ENCODE assay signal across 8 cellular contexts in genomic region chr12:50400104-50400637, GRCh38. TPM values are rescaled to one million over a fixed set of nuclear protein-coding genes. Genes with fewer than 3 reads are reported as not detected.
DNase-seq lines count a peak whose midpoint lies in the region; ATAC-seq, FAIRE-seq and TF ChIP-seq lines count a peak whose summit lies in the region.

No MANE protein-coding gene starts in this region.

- peak overlapping the region; percentile 82 for H3K4me3 ChIP-seq in A673 (ENCODE audit: low read depth, low read length, poor library complexity, severe bottlenecking)
- H3K4me3 ChIP-seq in esophagus muscularis mucosa = peak overlapping the region; percentile 77 to 92 (median 84)
- H3K4me3 ChIP-seq in rectal smooth muscle tissue (ENCODE audit: low read length) = peak overlapping the region; percentile 91

- no peak for TF ChIP-seq POLR2A in esophagus muscularis mucosa (IDR thresholded peaks at IDR 0.05; ENCODE audit: low read depth)

- DNase-seq in A673 (ENCODE audit: low spot score) (peak; percentile 65), RWPE1 (ENCODE audit: low spot score) (no peak), esophagus muscularis mucosa (ENCODE audit: extremely low spot score) (no peak), GM19239 (ENCODE audit: insufficient read length, low spot score) (no peak), NCI-H1930 (lab: John Stamatoyannopoulos, UW) (no peak)
- no peak for DNase-seq in activated effector memory CD4-positive, alpha-beta T cell treated with Interleukin-2 at 50 U/mL for 16 hours

- H3K36me3 ChIP-seq in A673 (ENCODE audit: insufficient read depth, low read length, poor library complexity, severe bottlenecking) (no peaks in the 10 kb centered on the region), esophagus muscularis mucosa (no peaks in the 10 kb centered on the region), rectal smooth muscle tissue (ENCODE audit: control insufficient read depth, insufficient read depth, low read length) (no peaks in the 10 kb centered on the region)

- intact Hi-C loops in A673 (cut with micrococcal nuclease; ENCODE audit: unreplicated experiment) = no loop called here
- intact Hi-C loops in esophagus muscularis mucosa (cut with DNase I) = loop anchor here (5.0 kb wide), 1 partner anchor 178 kb away; no protein-coding TSS in a partner anchor

- POLR2A ChIA-PET in A673 (lab: Charles Lee; ENCODE audit: low non-redundant PET) (interaction anchor here (0.7 kb wide), 1 partner anchor 315 kb away, joined by 3 read pairs; no protein-coding TSS in a partner anchor), RWPE1 (lab: Yijun Ruan, JAX; ENCODE audit: low non-redundant PET) (no interaction called here)

- no peak for FAIRE-seq in GM19239 (lab: Jason Lieb, UNC)

- 34% methylated on average over 8 of the region's 8 CpGs for WGBS in esophagus muscularis mucosa

- H3K27ac ChIP-seq in A673 (ENCODE audit: low read depth, low read length, poor library complexity, severe bottlenecking) = peak overlapping the region; percentile 90
- H3K27ac ChIP-seq in RWPE1 = peak overlapping the region; percentile 90
- peak overlapping the region; percentile 88 to 97 (median 96) for H3K27ac ChIP-seq in esophagus muscularis mucosa (replicated peaks in 1 of 4)
- H3K27ac ChIP-seq in rectal smooth muscle tissue (ENCODE audit: low read depth, low read length) = peak overlapping the region; percentile 93

- H3K9me3 ChIP-seq in A673 (ENCODE audit: low read depth, low read length, poor library complexity, severe bottlenecking) = no peaks in the 10 kb centered on the region
- H3K9me3 ChIP-seq in esophagus muscularis mucosa = no peaks in the 10 kb centered on the region

- TF ChIP-seq CTCF in A673 (conservative IDR thresholded peaks at IDR 0.05; ENCODE audit: low read depth, low read length) = no peak
- no peak for TF ChIP-seq CTCF in RWPE1 (conservative IDR thresholded peaks at IDR 0.05; ENCODE audit: low read depth)
- no peak for TF ChIP-seq CTCF in esophagus muscularis mucosa (IDR thresholded peaks at IDR 0.05)

- H3K27me3 ChIP-seq in A673 (replicated peaks; ENCODE audit: insufficient read depth, low read depth, low read length, poor library complexity) (no peaks in the 10 kb centered on the region), esophagus muscularis mucosa (no peaks in the 10 kb centered on the region), rectal smooth muscle tissue (ENCODE audit: control insufficient read depth, insufficient read depth, low read length) (no peaks in the 10 kb centered on the region)

- CTCF ChIA-PET in A673 (lab: Charles Lee) = no interaction called here
- CTCF ChIA-PET in RWPE1 (lab: Yijun Ruan, JAX) = no interaction called here

- no peak for TF ChIP-seq EP300 in esophagus muscularis mucosa (IDR thresholded peaks at IDR 0.05)

- no peak overlapping the region for H3K9ac ChIP-seq in rectal smooth muscle tissue (ENCODE audit: low read length)

- H3K4me1 ChIP-seq in A673 (ENCODE audit: insufficient read depth, low read length, poor library complexity, severe bottlenecking) (peaks cover 13% of the 10 kb centered on the region), esophagus muscularis mucosa (peaks cover 17 to 37% (median 30%) of the 10 kb centered on the region in 4 donors), rectal smooth muscle tissue (ENCODE audit: control insufficient read depth, insufficient read depth, low read length) (peaks cover 17% of the 10 kb centered on the region)

- BruUV-seq in A673 (replicated peaks; lab: Mats Ljungman, UMichigan) = TSS peak; percentile 100

- peak; percentile 5 for ATAC-seq in GM21447 (IDR thresholded peaks at IDR 0.05; ENCODE audit: unreplicated experiment)

RNA-seq across cellular contexts. Expression of gene LARP4, which starts 0.5 kb away (rescaled TPM):
- total RNA-seq in A673 (2021) (91.0 and 93.5 TPM in 2 replicates), esophagus muscularis mucosa (10 to 100 TPM; 29.7 to 56.7 (median 39.9) TPM)

RNA-seq across cellular contexts. Expression of gene FAM186A, which starts 3.8 kb away (rescaled TPM):
- total RNA-seq in A673 (2021) (not detected in 2 replicates), esophagus muscularis mucosa (not detected)
